Comparison of ENCODE assay signal across 1 cellular context in the genomic region with DNA sequence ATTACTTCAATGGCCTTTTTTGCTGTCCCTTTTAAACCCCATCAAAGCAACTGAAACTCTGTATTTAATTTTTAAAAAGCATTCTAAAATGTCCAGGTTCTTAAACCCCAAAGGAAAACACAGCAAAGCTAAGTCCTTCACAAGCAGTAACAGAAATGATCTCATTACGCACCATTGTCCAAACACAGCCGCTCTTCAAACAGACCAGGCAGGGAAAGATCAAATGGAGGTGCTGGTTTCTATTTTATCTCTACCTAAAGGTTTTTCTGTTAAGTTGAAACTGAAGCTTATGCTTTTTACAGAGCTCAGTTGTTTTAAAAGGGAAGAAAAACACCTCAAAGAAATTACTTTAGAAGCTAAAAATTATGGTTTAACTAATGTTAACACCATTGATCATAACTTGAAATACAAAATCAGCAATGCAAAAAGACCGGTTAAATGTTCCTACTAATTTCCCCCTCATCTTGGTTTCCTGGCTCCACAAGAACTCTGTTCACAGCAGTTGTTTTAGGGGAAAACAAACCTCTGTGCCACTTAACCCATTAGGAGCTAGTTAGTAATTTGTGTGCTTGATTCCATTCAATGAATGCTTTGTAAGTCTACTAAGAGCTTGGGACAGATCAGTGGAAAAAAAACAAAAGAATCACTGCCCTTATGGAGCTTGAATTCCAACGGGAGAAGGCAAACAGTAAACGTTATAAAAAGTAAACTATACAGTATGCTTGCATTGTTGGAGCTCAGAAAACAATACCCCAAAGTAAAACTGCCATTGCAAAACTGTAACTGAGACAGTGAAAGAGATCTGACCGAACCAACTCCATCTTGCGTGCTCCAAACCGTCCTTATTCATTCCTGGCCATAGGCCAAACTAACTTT.
TF ChIP-seq lines count a peak whose summit lies in the region.

No MANE protein-coding gene starts in this region.

TF ChIP-seq in HepG2, 621 proteins besides CTCF, POLR2A, EP300 and RAD21 (continued from another document):
- TF ChIP-seq ZBTB33 (CRISPR knock-in tag; IDR thresholded peaks at IDR 0.05) (no peak), ZNF781 (CRISPR knock-in tag; IDR thresholded peaks at IDR 0.05; ENCODE audit: borderline replicate concordance, not compliant biosample characterization) (no peak), KLF13 (CRISPR knock-in tag; IDR thresholded peaks at IDR 0.05) (no peak), GATAD1 (CRISPR knock-in tag; IDR thresholded peaks at IDR 0.05) (no peak), RFXAP (CRISPR knock-in tag; IDR thresholded peaks at IDR 0.05; ENCODE audit: borderline replicate concordance) (no peak), GPBP1L1 (CRISPR knock-in tag; IDR thresholded peaks at IDR 0.05) (no peak), TRAFD1 (CRISPR knock-in tag; IDR thresholded peaks at IDR 0.05; ENCODE audit: borderline replicate concordance) (no peak), TFDP1 (CRISPR knock-in tag; IDR thresholded peaks at IDR 0.05; ENCODE audit: borderline replicate concordance) (no peak), ZNF337 (CRISPR knock-in tag; IDR thresholded peaks at IDR 0.05; ENCODE audit: borderline replicate concordance, low read depth) (no peak), PAF1 (CRISPR knock-in tag; IDR thresholded peaks at IDR 0.05) (no peak), NPAS2 (CRISPR knock-in tag; IDR thresholded peaks at IDR 0.05; ENCODE audit: borderline replicate concordance) (no peak), HES4 (CRISPR knock-in tag; IDR thresholded peaks at IDR 0.05; ENCODE audit: borderline replicate concordance) (no peak), FOXM1 (CRISPR knock-in tag; IDR thresholded peaks at IDR 0.05) (no peak), ZNF503 (CRISPR knock-in tag; IDR thresholded peaks at IDR 0.05) (no peak), ZMYM4 (CRISPR knock-in tag; IDR thresholded peaks at IDR 0.05) (no peak), ETV6 (CRISPR knock-in tag; conservative IDR thresholded peaks at IDR 0.05) (no peak), PHF21A (CRISPR knock-in tag; IDR thresholded peaks at IDR 0.05) (no peak), ZNF230 (CRISPR knock-in tag; IDR thresholded peaks at IDR 0.05) (no peak), ZNF589 (CRISPR knock-in tag; conservative IDR thresholded peaks at IDR 0.05) (no peak), ZNF280B (CRISPR knock-in tag; IDR thresholded peaks at IDR 0.05; ENCODE audit: borderline replicate concordance) (no peak), ZNF724P (CRISPR knock-in tag; IDR thresholded peaks at IDR 0.05; ENCODE audit: borderline replicate concordance) (no peak), NKX3-1 (CRISPR knock-in tag; IDR thresholded peaks at IDR 0.05) (no peak), ZNF550 (CRISPR knock-in tag; IDR thresholded peaks at IDR 0.05; ENCODE audit: borderline replicate concordance) (no peak)
- TF ChIP-seq, protein P1, sequence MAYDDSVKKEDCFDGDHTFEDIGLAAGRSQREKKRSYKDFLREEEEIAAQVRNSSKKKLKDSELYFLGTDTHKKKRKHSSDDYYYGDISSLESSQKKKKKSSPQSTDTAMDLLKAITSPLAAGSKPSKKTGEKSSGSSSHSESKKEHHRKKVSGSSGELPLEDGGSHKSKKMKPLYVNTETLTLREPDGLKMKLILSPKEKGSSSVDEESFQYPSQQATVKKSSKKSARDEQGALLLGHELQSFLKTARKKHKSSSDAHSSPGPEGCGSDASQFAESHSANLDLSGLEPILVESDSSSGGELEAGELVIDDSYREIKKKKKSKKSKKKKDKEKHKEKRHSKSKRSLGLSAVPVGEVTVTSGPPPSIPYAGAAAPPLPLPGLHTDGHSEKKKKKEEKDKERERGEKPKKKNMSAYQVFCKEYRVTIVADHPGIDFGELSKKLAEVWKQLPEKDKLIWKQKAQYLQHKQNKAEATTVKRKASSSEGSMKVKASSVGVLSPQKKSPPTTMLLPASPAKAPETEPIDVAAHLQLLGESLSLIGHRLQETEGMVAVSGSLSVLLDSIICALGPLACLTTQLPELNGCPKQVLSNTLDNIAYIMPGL (CRISPR knock-in tag; IDR thresholded peaks at IDR 0.05; ENCODE audit: borderline replicate concordance in 1 of 2, low read depth in 1 of 2), result no peak
- TF ChIP-seq, protein P2, sequence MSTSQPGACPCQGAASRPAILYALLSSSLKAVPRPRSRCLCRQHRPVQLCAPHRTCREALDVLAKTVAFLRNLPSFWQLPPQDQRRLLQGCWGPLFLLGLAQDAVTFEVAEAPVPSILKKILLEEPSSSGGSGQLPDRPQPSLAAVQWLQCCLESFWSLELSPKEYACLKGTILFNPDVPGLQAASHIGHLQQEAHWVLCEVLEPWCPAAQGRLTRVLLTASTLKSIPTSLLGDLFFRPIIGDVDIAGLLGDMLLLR (CRISPR knock-in tag; IDR thresholded peaks at IDR 0.05), result no peak
- TF ChIP-seq, protein P3, sequence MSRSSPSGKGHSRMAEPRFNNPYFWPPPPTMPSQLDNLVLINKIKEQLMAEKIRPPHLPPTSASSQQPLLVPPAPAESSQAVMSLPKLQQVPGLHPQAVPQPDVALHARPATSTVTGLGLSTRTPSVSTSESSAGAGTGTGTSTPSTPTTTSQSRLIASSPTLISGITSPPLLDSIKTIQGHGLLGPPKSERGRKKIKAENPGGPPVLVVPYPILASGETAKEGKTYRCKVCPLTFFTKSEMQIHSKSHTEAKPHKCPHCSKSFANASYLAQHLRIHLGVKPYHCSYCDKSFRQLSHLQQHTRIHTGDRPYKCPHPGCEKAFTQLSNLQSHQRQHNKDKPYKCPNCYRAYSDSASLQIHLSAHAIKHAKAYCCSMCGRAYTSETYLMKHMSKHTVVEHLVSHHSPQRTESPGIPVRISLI (CRISPR knock-in tag; IDR thresholded peaks at IDR 0.05; ENCODE audit: borderline replicate concordance), result peak; percentile 61
